Comparison of ENCODE assay signal across 19 cellular contexts in genomic region chr3:169008772-169009358, GRCh38.
"Had no signal": no experiment of that assay in that cellular context is flagged by ENCODE, and none has a peak within 500 bp of the region (broad histone marks: within the 10 kb centered on the region; RNA-seq: fewer than 3 reads in every experiment).

No MANE protein-coding gene starts in this region.

- H3K9me3 ChIP-seq: body of pancreas, left ventricle myocardium inferior, thoracic aorta had no signal

- H3K36me3 ChIP-seq: left ventricle myocardium inferior, thoracic aorta, WERI-Rb-1 had no signal

- DNase-seq: activated CD4-positive, alpha-beta T cell treated with anti-CD3 and anti-CD28 coated beads for 36 hours; activated CD8-positive, alpha-beta memory T cell treated with anti-CD3 and anti-CD28 coated beads, Interleukin-2, amount 50 U/mL, for 4 hours; activated CD8-positive, alpha-beta T cell treated with anti-CD3 and anti-CD28 coated beads, Interleukin-2, amount 10 ng/mL, durations not matched to agents 7 days and 5 days; activated gamma-delta T cell; activated T-cell treated with anti-CD3 and anti-CD28 coated beads, Interleukin-2, amount 50 U/mL, for 48 hours; amygdala; body of pancreas; cerebellar nuclear complex; effector memory CD4-positive, alpha-beta T cell; erythroblast; islet precursor cell; left ventricle myocardium inferior; naive thymus-derived CD8-positive, alpha-beta T cell; retina; stimulated activated CD4-positive, alpha-beta T cell treated with anti-CD3 and anti-CD28 coated beads, Interleukin-12 subunit alpha, Interleukin-12 subunit beta, amount 100 ng/mL, for 4 hours; stimulated activated CD4-positive, alpha-beta T cell treated with anti-CD3 and anti-CD28 coated beads, Interleukin-2, amount 100 ng/mL, for 24 hours; T-helper 17 cell; WERI-Rb-1 had no signal

- H3K4me1 ChIP-seq: body of pancreas, left ventricle myocardium inferior had no signal

- H3K4me3 ChIP-seq: body of pancreas, left ventricle myocardium inferior, thoracic aorta had no signal

- H3K27me3 ChIP-seq: body of pancreas had no signal

- H3K27ac ChIP-seq: body of pancreas, left ventricle myocardium inferior, thoracic aorta, WERI-Rb-1 had no signal
